ENCODE assay signal across 8 cellular contexts in the genomic region with DNA sequence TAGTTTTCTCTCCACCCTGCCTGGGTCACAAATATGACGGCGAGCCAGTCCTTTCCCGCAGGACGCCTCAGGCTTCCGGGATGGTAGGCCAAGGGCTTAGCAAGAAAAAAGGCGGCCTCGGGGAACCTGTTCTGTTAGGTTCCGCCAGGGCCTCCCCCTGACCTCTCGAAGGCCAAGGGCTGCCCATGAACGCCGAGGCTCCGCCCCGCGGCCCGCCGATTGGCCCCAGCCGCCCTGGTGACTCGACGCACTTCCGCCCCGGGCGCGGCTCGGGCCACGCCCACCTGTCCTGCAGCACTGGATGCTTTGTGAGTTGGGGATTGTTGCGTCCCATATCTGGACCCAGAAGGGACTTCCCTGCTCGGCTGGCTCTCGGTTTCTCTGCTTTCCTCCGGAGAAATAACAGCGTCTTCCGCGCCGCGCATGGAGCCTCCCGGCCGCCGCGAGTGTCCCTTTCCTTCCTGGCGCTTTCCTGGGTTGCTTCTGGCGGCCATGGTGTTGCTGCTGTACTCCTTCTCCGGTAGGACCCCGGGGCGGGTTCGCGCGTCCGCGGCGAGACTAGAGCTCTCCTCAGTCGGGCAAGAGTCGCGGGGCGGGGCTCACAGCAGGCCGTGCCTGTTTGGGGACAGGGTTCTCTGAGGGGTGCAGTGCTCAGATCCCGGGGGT. TPM values are rescaled to one million over a fixed set of nuclear protein-coding genes. Genes with fewer than 3 reads are reported as not detected.
DNase-seq lines count a peak whose midpoint lies in the region; ATAC-seq and TF ChIP-seq lines count a peak whose summit lies in the region.

A gene (plus strand): TSS at position 265 of the 666 bp plus-strand sequence. CDS start 159 bp downstream, at position 424.

- no peak for TF ChIP-seq CTCF in kidney epithelial cell (IDR thresholded peaks at IDR 0.05; ENCODE audit: insufficient read depth, low read length, poor library complexity, severe bottlenecking)

- DNase-seq in AG20443 (ENCODE audit: low spot score) (peak; percentile 96), NCI-H510A (lab: John Stamatoyannopoulos, UW) (peak; percentile 94), cerebellum (ENCODE audit: low spot score) (peak; percentile 97), kidney epithelial cell (ENCODE audit: low read depth) (peak; percentile 90)
- DNase-seq in activated CD4-positive, alpha-beta T cell treated with anti-CD3 and anti-CD28 coated beads for 1 hour: peak; percentile 85
- DNase-seq in stimulated activated CD4-positive, alpha-beta T cell treated with anti-CD3 and anti-CD28 coated beads, Interleukin-15, amount 100 ng/mL, for 48 hours (ENCODE audit: low read depth in 2 of 2): peak; percentile 90 to 94

- peak; percentile 86 for TF ChIP-seq POLR2A in GM19099 (IDR thresholded peaks at IDR 0.05; ENCODE audit: extremely low read depth, insufficient read length, low read depth)

- H3K36me3 ChIP-seq in kidney epithelial cell (ENCODE audit: control insufficient read depth, insufficient read depth, low read length): no peaks in the 10 kb centered on the region

- peak; percentile 98 for ATAC-seq in HG03432 (IDR thresholded peaks at IDR 0.05; ENCODE audit: unreplicated experiment)

- H3K4me3 ChIP-seq in kidney epithelial cell (ENCODE audit: low read depth, low read length): peak within 1 kb of the TSS; percentile 91

- H3K27me3 ChIP-seq in kidney epithelial cell (ENCODE audit: control insufficient read depth, insufficient read depth, low read length): no peaks in the 10 kb centered on the region

RNA-seq across cellular contexts. Expression of the gene that starts here (rescaled TPM):
- 121 TPM for total RNA-seq in cerebellum
- total RNA-seq in kidney epithelial cell: 127 and 138 TPM in 2 replicates

Comparison
In these comparisons a context has a peak if more than half of its experiments do, and no peak if none do; other contexts are left out.
1. Peak in every context shown above with its lines: DNase-seq, ATAC-seq and H3K4me3 ChIP-seq.